Comparison of ENCODE assay signal across 1 cellular context in genomic region chr14:49642163-49642562, GRCh38.
TF ChIP-seq lines count a peak whose summit lies in the region.

No MANE protein-coding gene starts in this region.

TF ChIP-seq in WTC11, 78 proteins besides CTCF, POLR2A, EP300 and RAD21 (continued from another document):
- TF ChIP-seq E2F5 (CRISPR knock-in tag; IDR thresholded peaks at IDR 0.05), result no peak
- TF ChIP-seq ATF3 (CRISPR knock-in tag; conservative IDR thresholded peaks at IDR 0.05), result no peak
- TF ChIP-seq GABPB1 (CRISPR knock-in tag; IDR thresholded peaks at IDR 0.05), result no peak
- TF ChIP-seq MXD4 (CRISPR knock-in tag; IDR thresholded peaks at IDR 0.05; ENCODE audit: borderline replicate concordance), result no peak
